Comparison of ENCODE assay signal across 12 cellular contexts in the genomic region with DNA sequence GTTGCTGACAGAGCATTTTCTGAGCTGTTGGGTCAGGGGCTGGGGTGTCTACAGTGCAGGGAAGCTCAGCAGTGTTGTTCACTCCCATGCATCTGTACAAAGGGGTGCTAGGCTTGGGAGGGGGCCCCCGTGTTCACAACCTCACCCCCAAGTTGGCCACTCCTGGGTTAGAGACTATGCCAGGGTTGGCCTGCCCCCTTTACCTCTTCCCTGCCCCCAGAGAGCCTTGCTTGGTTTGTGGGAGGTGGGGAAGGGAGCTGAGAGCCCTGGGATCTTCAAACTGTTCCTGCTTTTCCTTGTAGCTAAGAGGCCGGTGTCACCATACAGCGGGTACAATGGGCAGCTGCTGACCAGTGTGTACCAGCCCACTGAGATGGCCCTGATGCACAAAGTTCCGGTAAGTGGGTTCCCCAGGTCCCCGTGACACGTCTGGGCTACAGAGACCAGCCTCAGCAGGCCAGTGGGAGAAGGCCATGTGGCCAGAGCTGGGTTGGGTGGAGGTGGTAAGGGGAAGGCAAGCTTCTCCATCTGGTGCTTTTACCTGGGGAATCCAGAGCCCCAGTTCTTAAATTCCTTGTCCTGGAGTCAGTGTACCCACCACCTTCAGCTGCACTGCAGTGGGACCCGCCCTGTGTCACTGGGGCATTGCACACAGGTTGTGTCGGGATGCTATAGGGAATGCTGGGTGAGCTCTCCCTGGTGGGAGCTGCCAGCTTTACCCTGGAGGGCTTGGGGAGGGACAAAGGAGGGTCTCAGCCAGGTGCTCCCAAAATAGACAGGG. TPM values are rescaled to one million over a fixed set of nuclear protein-coding genes. Genes with fewer than 3 reads are reported as not detected.
DNase-seq lines count a peak whose midpoint lies in the region; ATAC-seq and TF ChIP-seq lines count a peak whose summit lies in the region.
"Had no signal": no experiment of that assay in that cellular context is flagged by ENCODE, and none has a peak within 500 bp of the region (broad histone marks: within the 10 kb centered on the region; RNA-seq: fewer than 3 reads in every experiment).

No MANE protein-coding gene starts in this region.

- H3K27ac ChIP-seq in ovary (peak overlapping the region; percentile 49 to 75), urinary bladder (ENCODE audit: low read depth) (peak overlapping the region; percentile 85)

- H3K4me3 ChIP-seq in ovary: no peak overlapping the region
- no peak overlapping the region for H3K4me3 ChIP-seq in urinary bladder (ENCODE audit: low read depth, low read length)

- DNase-seq in DMS 273 (lab: John Stamatoyannopoulos, UW; ENCODE audit: unreplicated experiment) (peak; percentile 51), DMS 273 treated with DMSO at 0.1 percent for 48 hours (lab: John Stamatoyannopoulos, UW) (no peak), left ventricle myocardium superior (peak; percentile 33), ovary (peak in 1 of 5 donors; percentile 43), NCI-H2171 (lab: John Stamatoyannopoulos, UW) (no peak), hippocampal formation (lab: John Stamatoyannopoulos, UW) (no peak)
- no peak for DNase-seq in stimulated activated CD8-positive, alpha-beta memory T cell treated with anti-CD3 and anti-CD28 coated beads, Interleukin-4, amount 100 ng/mL, for 48 hours
- DNase-seq: activated CD4-positive, alpha-beta T cell treated with anti-CD3 and anti-CD28 coated beads, Interleukin-2, amount 10 ng/mL, durations not matched to agents 24 days and 14 days; activated effector memory CD4-positive, alpha-beta T cell treated with anti-CD3 and anti-CD28 coated beads, Interleukin-2, amount 50 U/mL, for 16 hours; glutamatergic neuron; NCI-H526 treated with DMSO at 0.1 percent for 48 hours had no signal

- H3K4me1 ChIP-seq in ovary (ENCODE audit: insufficient read depth) (peaks cover 30% of the 10 kb centered on the region), urinary bladder (ENCODE audit: insufficient read depth) (no peaks in the 10 kb centered on the region)

- no peaks in the 10 kb centered on the region for H3K27me3 ChIP-seq in ovary

- H3K9me3 ChIP-seq in ovary: no peaks in the 10 kb centered on the region

- TF ChIP-seq CTCF in ovary (IDR thresholded peaks at IDR 0.05): no peak

- no peak for TF ChIP-seq POLR2A in ovary (IDR thresholded peaks at IDR 0.05)

- intact Hi-C loops in left ventricle myocardium superior (cut with micrococcal nuclease): no loop called here
- intact Hi-C loops in ovary (cut with DNase I): no loop called here

- no peak for ATAC-seq in left ventricle myocardium superior

- no peak for TF ChIP-seq EP300 in ovary (IDR thresholded peaks at IDR 0.05)

- WGBS in ovary, 3 donors: 76 to 79% (median 78%) methylated on average over 8 of the region's 8 CpGs
- WGBS in urinary bladder: 76% methylated on average over 8 of the region's 8 CpGs

- H3K36me3 ChIP-seq in ovary (no peaks in the 10 kb centered on the region), urinary bladder (ENCODE audit: insufficient read depth) (peaks cover 5% of the 10 kb centered on the region)

RNA-seq across cellular contexts. Expression of a gene that starts 11.8 kb away (rescaled TPM):
- total RNA-seq in left ventricle myocardium superior (34.4 TPM), ovary (100 to 1,000 TPM in 1 of 7 donors, 10 to 100 TPM in 6; 39.7 to 133 (median 63.9) TPM), urinary bladder (27.0 TPM)
- polyA plus RNA-seq in ovary (10 to 100 TPM in 1 of 2 donors, 1 to 10 TPM in 1; 3.7 to 59.1 TPM), urinary bladder (40.6 TPM)

RNA-seq across cellular contexts. Expression of a gene that starts 22.7 kb away (rescaled TPM):
- total RNA-seq in left ventricle myocardium superior (1.9 TPM), ovary (1 to 10 TPM; 1.4 to 5.5 (median 2.1) TPM), urinary bladder (2.7 TPM)
- polyA plus RNA-seq in ovary (1 to 10 TPM; 1.5 to 4.8 TPM), urinary bladder (5.2 TPM)

Comparison
In these comparisons a context has a peak if more than half of its experiments do, and no peak if none do; other contexts are left out.
1. DNase-seq: peak in DMS 273 (single experiment) and left ventricle myocardium superior (single experiment); none in DMS 273 treated with DMSO at 0.1 percent for 48 hours (single experiment), NCI-H2171 (single experiment), stimulated activated CD8-positive, alpha-beta memory T cell treated with anti-CD3 and anti-CD28 coated beads, Interleukin-4, amount 100 ng/mL, for 48 hours (single experiment) and hippocampal formation (0 of 2).